1 cellular context compared by ENCODE assay signal in genomic region chr15:34367128-34368081, GRCh38.
TF ChIP-seq lines count a peak whose summit lies in the region.

LPCAT4 (minus strand) TSS chr15:34367196; CDS start chr15:34367100, 96 bp downstream.

TF ChIP-seq in HepG2, 621 proteins besides CTCF, POLR2A, EP300 and RAD21 (continued from another document and continues in another):
- TF ChIP-seq NFAT5 (CRISPR knock-in tag; IDR thresholded peaks at IDR 0.05) (no peak), ZNF335 (CRISPR knock-in tag; IDR thresholded peaks at IDR 0.05) (peak; percentile 35; the same call in 1 of the 2 replicates), ZNF607 (CRISPR knock-in tag; IDR thresholded peaks at IDR 0.05; ENCODE audit: borderline replicate concordance) (peak; percentile 94), ZNF326 (CRISPR knock-in tag; IDR thresholded peaks at IDR 0.05; ENCODE audit: borderline replicate concordance) (no peak), FOXC1 (CRISPR knock-in tag; IDR thresholded peaks at IDR 0.05; ENCODE audit: borderline replicate concordance) (peak; percentile 95), KMT2B (CRISPR knock-in tag; IDR thresholded peaks at IDR 0.05) (0 out of 2 replicates have a peak, but pooled peaks have one; percentile 20), FUBP1 (CRISPR knock-in tag; IDR thresholded peaks at IDR 0.05; ENCODE audit: borderline replicate concordance) (no peak), DMTF1 (CRISPR knock-in tag; IDR thresholded peaks at IDR 0.05) (no peak), CHCHD3 (CRISPR knock-in tag; IDR thresholded peaks at IDR 0.05) (peak; percentile 18; the same call in 1 of the 2 replicates), MIER3 (CRISPR knock-in tag; IDR thresholded peaks at IDR 0.05; ENCODE audit: borderline replicate concordance) (no peak; the same call in 1 of the 2 replicates), ZC3H4 (CRISPR knock-in tag; IDR thresholded peaks at IDR 0.05; ENCODE audit: borderline replicate concordance) (no peak), SMAD3 (CRISPR knock-in tag; IDR thresholded peaks at IDR 0.05) (no peak; the same call in 1 of the 2 replicates), ZNF549 (CRISPR knock-in tag; IDR thresholded peaks at IDR 0.05) (no peak), GFI1 (CRISPR knock-in tag; IDR thresholded peaks at IDR 0.05; ENCODE audit: borderline replicate concordance) (0 out of 2 replicates have a peak, but pooled peaks have one; percentile 20), PAXIP1 (CRISPR knock-in tag; conservative IDR thresholded peaks at IDR 0.05) (peak; percentile 37; the same call in 1 of the 2 replicates), AHR (CRISPR knock-in tag; IDR thresholded peaks at IDR 0.05) (no peak), ZNF747 (CRISPR knock-in tag; IDR thresholded peaks at IDR 0.05; ENCODE audit: borderline replicate concordance) (peak; percentile 29; the same call in 1 of the 2 replicates), ZFP36 (IDR thresholded peaks at IDR 0.05; ENCODE audit: borderline replicate concordance, low read depth, low read length, partially characterized antibody) (no peak), HOXA7 (CRISPR knock-in tag; IDR thresholded peaks at IDR 0.05) (no peak), ZFP36L1 (CRISPR knock-in tag; IDR thresholded peaks at IDR 0.05) (no peak), GTF3A (CRISPR knock-in tag; conservative IDR thresholded peaks at IDR 0.05) (no peak), TBX3 (IDR thresholded peaks at IDR 0.05; ENCODE audit: borderline replicate concordance) (no peak), ISL2 (CRISPR knock-in tag; IDR thresholded peaks at IDR 0.05) (peak; percentile 55), SKI (IDR thresholded peaks at IDR 0.05; ENCODE audit: partially characterized antibody) (peak; percentile 25), THAP8 (CRISPR knock-in tag; IDR thresholded peaks at IDR 0.05; ENCODE audit: borderline replicate concordance) (no peak), FOXK1 (CRISPR knock-in tag; IDR thresholded peaks at IDR 0.05; ENCODE audit: borderline replicate concordance, low read depth) (peak; percentile 52; the same call in 1 of the 2 replicates), SOX13 (IDR thresholded peaks at IDR 0.05) (no peak), SOX13 (CRISPR knock-in tag; conservative IDR thresholded peaks at IDR 0.05 in 1 of 2, IDR thresholded peaks at IDR 0.05 in 1 of 2) (0 out of 4 replicates have a peak, but pooled peaks of 1 of the 2 experiments have one; percentile 18), ZFP36L2 (CRISPR knock-in tag; IDR thresholded peaks at IDR 0.05) (no peak), ZBTB38 (CRISPR knock-in tag; IDR thresholded peaks at IDR 0.05) (peak; percentile 64), FOXO1 (CRISPR knock-in tag; IDR thresholded peaks at IDR 0.05) (no peak; the same call in 1 of the 2 replicates), AKAP8 (CRISPR knock-in tag; IDR thresholded peaks at IDR 0.05) (peak; percentile 69; the same call in 1 of the 2 replicates), HDAC6 (IDR thresholded peaks at IDR 0.05; ENCODE audit: low read depth, low read length) (no peak), ZNF597 (CRISPR knock-in tag; IDR thresholded peaks at IDR 0.05) (no peak), ZMYM2 (CRISPR knock-in tag; IDR thresholded peaks at IDR 0.05) (no peak), REST (IDR thresholded peaks at IDR 0.05; ENCODE audit: borderline replicate concordance in 1 of 2, low read depth in 1 of 2, low read length in 2 of 2) (peak in 1 of 2 experiments; percentile 18; a peak in 1 of 4 replicates), ZNF383 (CRISPR knock-in tag; IDR thresholded peaks at IDR 0.05; ENCODE audit: borderline replicate concordance) (no peak), ASH2L (IDR thresholded peaks at IDR 0.05; ENCODE audit: insufficient read length, low read depth, low read length) (peak; percentile 52), HHEX (CRISPR knock-in tag; IDR thresholded peaks at IDR 0.05) (no peak), ZNF792 (CRISPR knock-in tag; IDR thresholded peaks at IDR 0.05) (no peak), ATF5 (CRISPR knock-in tag; IDR thresholded peaks at IDR 0.05; ENCODE audit: low read depth) (no peak), CERS6 (CRISPR knock-in tag; IDR thresholded peaks at IDR 0.05) (no peak)
